1 cellular context compared by ENCODE assay signal in the genomic region with DNA sequence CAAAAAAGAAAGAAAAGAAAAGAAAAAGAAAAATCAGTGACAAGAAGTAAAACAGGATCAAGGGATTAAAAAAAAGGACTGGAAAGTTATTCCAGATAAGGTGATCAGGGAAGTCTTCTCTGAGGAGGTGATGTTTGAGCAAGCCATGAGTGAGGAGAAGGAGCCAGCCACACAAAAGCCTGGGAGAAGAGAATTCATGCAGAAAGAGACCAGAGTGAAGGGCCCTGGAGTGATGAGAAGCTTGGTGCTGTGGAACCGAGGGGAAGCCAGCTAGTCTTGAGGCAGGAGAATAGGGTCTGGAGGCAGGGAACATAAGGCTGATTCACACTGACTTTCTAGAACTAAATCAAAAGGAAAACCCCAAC.
TF ChIP-seq lines count a peak whose summit lies in the region.

No MANE protein-coding gene starts in this region.

TF ChIP-seq in IMR-90, 13 proteins besides CTCF, POLR2A, EP300 and RAD21:
- TF ChIP-seq, protein P1, sequence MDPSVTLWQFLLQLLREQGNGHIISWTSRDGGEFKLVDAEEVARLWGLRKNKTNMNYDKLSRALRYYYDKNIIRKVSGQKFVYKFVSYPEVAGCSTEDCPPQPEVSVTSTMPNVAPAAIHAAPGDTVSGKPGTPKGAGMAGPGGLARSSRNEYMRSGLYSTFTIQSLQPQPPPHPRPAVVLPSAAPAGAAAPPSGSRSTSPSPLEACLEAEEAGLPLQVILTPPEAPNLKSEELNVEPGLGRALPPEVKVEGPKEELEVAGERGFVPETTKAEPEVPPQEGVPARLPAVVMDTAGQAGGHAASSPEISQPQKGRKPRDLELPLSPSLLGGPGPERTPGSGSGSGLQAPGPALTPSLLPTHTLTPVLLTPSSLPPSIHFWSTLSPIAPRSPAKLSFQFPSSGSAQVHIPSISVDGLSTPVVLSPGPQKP (IDR thresholded peaks at IDR 0.05; ENCODE audit: borderline replicate concordance, low read depth, low read length) = no peak
- TF ChIP-seq FOS (IDR thresholded peaks at IDR 0.05; ENCODE audit: low read depth, low read length) (no peak), BHLHE40 (IDR thresholded peaks at IDR 0.05; ENCODE audit: low read depth, low read length) (no peak), RCOR1 (IDR thresholded peaks at IDR 0.05; ENCODE audit: insufficient replicate concordance, low read length) (no peak), MAZ (IDR thresholded peaks at IDR 0.05; ENCODE audit: borderline replicate concordance, low read depth, low read length) (no peak), NFE2L2 (IDR thresholded peaks at IDR 0.05; ENCODE audit: low read depth, low read length) (no peak), SMC3 (IDR thresholded peaks at IDR 0.05; ENCODE audit: low read depth, low read length) (no peak), RFX5 (IDR thresholded peaks at IDR 0.05; ENCODE audit: low read depth, low read length) (no peak), MXI1 (IDR thresholded peaks at IDR 0.05; ENCODE audit: borderline replicate concordance, low read depth, low read length) (no peak), CEBPB (IDR thresholded peaks at IDR 0.05; ENCODE audit: low read depth, low read length) (no peak), CHD1 (IDR thresholded peaks at IDR 0.05; ENCODE audit: low read depth, low read length) (no peak), MAFK (IDR thresholded peaks at IDR 0.05; ENCODE audit: low read depth, low read length) (no peak)
- TF ChIP-seq, protein P2, sequence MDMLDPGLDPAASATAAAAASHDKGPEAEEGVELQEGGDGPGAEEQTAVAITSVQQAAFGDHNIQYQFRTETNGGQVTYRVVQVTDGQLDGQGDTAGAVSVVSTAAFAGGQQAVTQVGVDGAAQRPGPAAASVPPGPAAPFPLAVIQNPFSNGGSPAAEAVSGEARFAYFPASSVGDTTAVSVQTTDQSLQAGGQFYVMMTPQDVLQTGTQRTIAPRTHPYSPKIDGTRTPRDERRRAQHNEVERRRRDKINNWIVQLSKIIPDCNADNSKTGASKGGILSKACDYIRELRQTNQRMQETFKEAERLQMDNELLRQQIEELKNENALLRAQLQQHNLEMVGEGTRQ (IDR thresholded peaks at IDR 0.05; ENCODE audit: low read depth, low read length) = no peak
